ENCODE assay signal across 8 cellular contexts in genomic region chr9:101399641-101399965, GRCh38. TPM values are rescaled to one million over a fixed set of nuclear protein-coding genes. Genes with fewer than 3 reads are reported as not detected.
A peak's percentile ranks its signal among the peaks of the same experiment; 100 is the strongest.
DNase-seq lines count a peak whose midpoint lies in the region; ATAC-seq and TF ChIP-seq lines count a peak whose summit lies in the region.

No MANE protein-coding gene starts in this region.

- H3K4me3 Mint-ChIP-seq in MCF 10A (ENCODE audit: unreplicated experiment): peak overlapping the region; percentile 97

- no peak for ATAC-seq in HG02981 (IDR thresholded peaks at IDR 0.05; ENCODE audit: unreplicated experiment)
- ATAC-seq in GM18861 (IDR thresholded peaks at IDR 0.05; ENCODE audit: unreplicated experiment): no peak

- POLR2A ChIA-PET in MCF 10A (lab: Yijun Ruan, JAX): interaction anchor here (0.6 to 2.9 kb wide), 9 partner anchors 9 to 616 kb away, joined by 3 to 37 read pairs (median 5); no protein-coding TSS in a partner anchor

- CTCF ChIA-PET in MCF 10A (lab: Yijun Ruan, JAX): interaction anchor here (1.3 to 2.5 kb wide), 2 partner anchors 9 to 11 kb away, joined by 4 to 14 read pairs; no protein-coding TSS in a partner anchor

- peaks cover 54% of the 10 kb centered on the region for H3K36me3 Mint-ChIP-seq in MCF 10A (ENCODE audit: insufficient read depth, unreplicated experiment)

- H3K27me3 ChIP-seq in mucosa of stomach (ENCODE audit: control insufficient read depth, insufficient read depth, low read length): no peaks in the 10 kb centered on the region

- H3K4me1 ChIP-seq in mucosa of stomach (ENCODE audit: control insufficient read depth, insufficient read depth, low read length): peaks cover 15% of the 10 kb centered on the region

- TF ChIP-seq CTCF in AG10803 (conservative IDR thresholded peaks at IDR 0.05; ENCODE audit: low read length) (no peak), MCF 10A (IDR thresholded peaks at IDR 0.05; ENCODE audit: unreplicated experiment) (no peak)

- peaks cover 39% of the 10 kb centered on the region for H3K4me1 Mint-ChIP-seq in MCF 10A (ENCODE audit: insufficient read depth, unreplicated experiment)

- peak overlapping the region; percentile 63 for H3K27ac ChIP-seq in KOPT-K1 (ENCODE audit: low read depth, low read length, poor library complexity, severe bottlenecking)

- H3K27ac Mint-ChIP-seq in MCF 10A (ENCODE audit: low read depth, unreplicated experiment): peak overlapping the region; percentile 99

- no peak for DNase-seq in AG10803 (ENCODE audit: low read depth)
- DNase-seq in MCF 10A (ENCODE audit: unreplicated experiment): no peak
- no peak for DNase-seq in NCI-H2227 treated with DMSO at 0.1 percent for 48 hours (lab: John Stamatoyannopoulos, UW)
- DNase-seq in COLO829 (ENCODE audit: low spot score): no peak

- H3K36me3 ChIP-seq in KOPT-K1 (ENCODE audit: insufficient read depth, low read length): peaks cover 63% of the 10 kb centered on the region
- H3K36me3 ChIP-seq in mucosa of stomach (ENCODE audit: control insufficient read depth, insufficient read depth, low read length): peaks cover 4% of the 10 kb centered on the region

- no TSS peak for BruUV-seq in MCF 10A (replicated peaks; lab: Mats Ljungman, UMichigan)

- intact Hi-C loops in MCF 10A (cut with micrococcal nuclease): loop anchor here (2.0 kb wide), 1 partner anchor 49 kb away; no protein-coding TSS in a partner anchor

- peak overlapping the region; percentile 90 for H3K9ac ChIP-seq in mucosa of stomach (ENCODE audit: low read length)

- H3K4me3 ChIP-seq in AG10803 (ENCODE audit: low read length) (peak overlapping the region; percentile 81), mucosa of stomach (ENCODE audit: low read length) (peak overlapping the region; percentile 73)

- no peaks in the 10 kb centered on the region for H3K27me3 Mint-ChIP-seq in MCF 10A (ENCODE audit: insufficient read depth, unreplicated experiment)

- peaks cover 34% of the 10 kb centered on the region for H3K9me3 ChIP-seq in KOPT-K1 (ENCODE audit: insufficient read depth, low read length, poor library complexity, severe bottlenecking)
- H3K9me3 ChIP-seq in mucosa of stomach (ENCODE audit: control insufficient read depth, low read length): no peaks in the 10 kb centered on the region

- peaks cover 43% of the 10 kb centered on the region for H3K9me3 Mint-ChIP-seq in MCF 10A (ENCODE audit: unreplicated experiment)

RNA-seq across cellular contexts. Expression of gene ZNF189, which starts 1.0 kb away (rescaled TPM):
- 17.4 and 20.4 TPM in 2 replicates for total RNA-seq in MCF 10A (2022)

RNA-seq across cellular contexts. Expression of gene MRPL50, which starts 1.2 kb away (rescaled TPM):
- total RNA-seq in MCF 10A (2022): 15.4 and 16.9 TPM in 2 replicates

RNA-seq across cellular contexts. Expression of gene BAAT, which starts 14.8 kb away (rescaled TPM):
- total RNA-seq in MCF 10A (2022): 0.14 and 0.15 TPM in 2 replicates

RNA-seq across cellular contexts. Expression of gene ALDOB, which starts 36.0 kb away (rescaled TPM):
- not detected in 2 replicates for total RNA-seq in MCF 10A (2022)
